Comparison of ENCODE assay signal across 16 cellular contexts in genomic region chr2:110713508-110714362, GRCh38. TPM values are rescaled to one million over a fixed set of nuclear protein-coding genes. Genes with fewer than 3 reads are reported as not detected.
A peak's percentile ranks its signal among the peaks of the same experiment; 100 is the strongest.
DNase-seq lines count a peak whose midpoint lies in the region; ATAC-seq and TF ChIP-seq lines count a peak whose summit lies in the region.
"Had no signal": no experiment of that assay in that cellular context is flagged by ENCODE, and none has a peak within 500 bp of the region (broad histone marks: within the 10 kb centered on the region; RNA-seq: fewer than 3 reads in every experiment).

No MANE protein-coding gene starts in this region.

- H3K18ac ChIP-seq in H9 (ENCODE audit: insufficient read length, low read depth, low read length), result no peak overlapping the region

- no peak overlapping the region for H3T11ph ChIP-seq in H9 (ENCODE audit: low read length)

- no peak overlapping the region for H3K14ac ChIP-seq in H9 (ENCODE audit: insufficient read depth, low read length)

- H3K27ac ChIP-seq in H9 (ENCODE audit: insufficient read length, low read depth, low read length), result no peak overlapping the region
- H3K27ac ChIP-seq: parathyroid adenoma, upper lobe of left lung had no signal

- no peaks in the 10 kb centered on the region for H3K79me1 ChIP-seq in H9 (ENCODE audit: insufficient read depth, low read depth, low read length, poor library complexity, severe bottlenecking)

- H4K91ac ChIP-seq in H9 (ENCODE audit: insufficient read length, low read depth, low read length), result no peak overlapping the region

- H3K9ac ChIP-seq in H9 (ENCODE audit: extremely low read depth, insufficient read length, low read length), result no peak overlapping the region
- H3K9ac ChIP-seq: parathyroid adenoma had no signal

- H3K4me1 ChIP-seq in H9 (ENCODE audit: insufficient read depth, low read length), result no peaks in the 10 kb centered on the region
- H3K4me1 ChIP-seq: parathyroid adenoma had no signal

- H4K5ac ChIP-seq in H9 (ENCODE audit: insufficient read length, low read depth, low read length), result no peak overlapping the region

- H3K27me3 ChIP-seq in H9 (ENCODE audit: insufficient read depth, low read length), result no peaks in the 10 kb centered on the region
- H3K27me3 ChIP-seq: upper lobe of left lung had no signal

- H3K23ac ChIP-seq in H9 (ENCODE audit: insufficient read length, low read depth, low read length), result no peak overlapping the region

- no peaks in the 10 kb centered on the region for H3K4me1 Mint-ChIP-seq in activated T-helper 17 cell treated with anti-CD3 and anti-CD28 coated beads, Interleukin-2, amount 50 U/mL, for 72 hours
- H3K4me1 Mint-ChIP-seq in nephron (peaks cover 33% of the 10 kb centered on the region), H9 (peaks cover 0 to 9% of the 10 kb centered on the region in 2 experiments; a peak in 1 of 4 replicates)
- H3K4me1 Mint-ChIP-seq: central memory CD8-positive, alpha-beta T cell had no signal

- no peaks in the 10 kb centered on the region for H3K9me3 Mint-ChIP-seq in activated T-helper 17 cell treated with anti-CD3 and anti-CD28 coated beads, Interleukin-2, amount 50 U/mL, for 72 hours
- H3K9me3 Mint-ChIP-seq in nephron (no peaks in the 10 kb centered on the region), H9 (no peaks in the 10 kb centered on the region)
- H3K9me3 Mint-ChIP-seq: central memory CD8-positive, alpha-beta T cell; T-helper 1 cell treated with Interleukin-12 subunit alpha and Interleukin-12 subunit beta and Interleukin-4 antibody, amounts not matched to agents 30 μg/mL and 1 μg/mL, for 36 hours had no signal

- no peak overlapping the region for H2BK5ac ChIP-seq in H9 (ENCODE audit: insufficient read length, low read length)

- no peak overlapping the region for H2AFZ ChIP-seq in H9 (ENCODE audit: low read length)
- H2AFZ ChIP-seq: parathyroid adenoma had no signal

- no peak overlapping the region for H2BK12ac ChIP-seq in H9 (ENCODE audit: insufficient read length, low read depth, low read length)

- no peak for TF ChIP-seq POLR2A in GM18505 (IDR thresholded peaks at IDR 0.05; ENCODE audit: borderline replicate concordance, extremely low read depth, insufficient read depth, insufficient read length)

- H4K8ac ChIP-seq in H9 (replicated peaks; ENCODE audit: insufficient read length, low read depth, low read length), result no peak overlapping the region

- H3K27ac Mint-ChIP-seq in activated T-helper 17 cell treated with anti-CD3 and anti-CD28 coated beads, Interleukin-2, amount 50 U/mL, for 72 hours, result no peak overlapping the region
- H3K27ac Mint-ChIP-seq in nephron (peak overlapping the region; percentile 65 to 88 (median 78)), H9 (no peak overlapping the region)
- H3K27ac Mint-ChIP-seq: T-helper 1 cell treated with Interleukin-12 subunit alpha and Interleukin-12 subunit beta and Interleukin-4 antibody, amounts not matched to agents 30 μg/mL and 1 μg/mL, for 36 hours had no signal

- TF ChIP-seq CTCF in nephron (IDR thresholded peaks at IDR 0.05; ENCODE audit: unreplicated experiment in 3 of 3), result no peak
- TF ChIP-seq CTCF in H9 (conservative IDR thresholded peaks at IDR 0.05), result no peak

- no peaks in the 10 kb centered on the region for H3K9me3 ChIP-seq in H9 (ENCODE audit: control insufficient read depth, low read depth, low read length)
- H3K9me3 ChIP-seq: upper lobe of left lung had no signal

- peak; percentile 68 to 77 for ATAC-seq in activated CD4-positive, CD25-positive, alpha-beta regulatory T cell treated with anti-CD3 and anti-CD28 coated beads, Interleukin-2, amount 50 U/mL, for 24 hours
- ATAC-seq in HG03565 (IDR thresholded peaks at IDR 0.05; ENCODE audit: unreplicated experiment) (peak; percentile 63), GM18505 (IDR thresholded peaks at IDR 0.05; ENCODE audit: unreplicated experiment) (no peak)
- ATAC-seq in activated T-helper 17 cell treated with anti-CD3 and anti-CD28 coated beads, Interleukin-2, amount 50 U/mL, for 72 hours (replicated peaks), result peak; percentile 97

- H2AK5ac ChIP-seq in H9 (ENCODE audit: insufficient read length, low read length), result no peak overlapping the region

- WGBS in H9 (ENCODE audit: extremely low coverage, insufficient read length, low lambda C conversion rate), result no CpG with 5 or more reads among the region's 6 CpGs

- no peak overlapping the region for H3K4me2 ChIP-seq in H9 (ENCODE audit: insufficient read depth, insufficient read length, low read length)

- no peaks in the 10 kb centered on the region for H3K36me3 Mint-ChIP-seq in activated T-helper 17 cell treated with anti-CD3 and anti-CD28 coated beads, Interleukin-2, amount 50 U/mL, for 72 hours (ENCODE audit: low read depth)
- H3K36me3 Mint-ChIP-seq in nephron (ENCODE audit: low read depth) (no peaks in the 10 kb centered on the region), H9 (ENCODE audit: insufficient read depth in 1 of 3, low read depth in 3 of 3) (no peaks in the 10 kb centered on the region)

- no peaks in the 10 kb centered on the region for H4K20me1 ChIP-seq in H9 (ENCODE audit: control insufficient read depth, insufficient read depth, insufficient read length)

- no peaks in the 10 kb centered on the region for H3K79me2 ChIP-seq in H9 (ENCODE audit: insufficient read depth, low read length)
- H3K79me2 ChIP-seq: parathyroid adenoma had no signal

- no peak overlapping the region for H2BK20ac ChIP-seq in H9 (ENCODE audit: low read depth, low read length, poor library complexity, severe bottlenecking)

- no peak overlapping the region for H3K4me3 Mint-ChIP-seq in activated T-helper 17 cell treated with anti-CD3 and anti-CD28 coated beads, Interleukin-2, amount 50 U/mL, for 72 hours
- H3K4me3 Mint-ChIP-seq in nephron, result no peak overlapping the region
- H3K4me3 Mint-ChIP-seq in H9, result no peak overlapping the region
- H3K4me3 Mint-ChIP-seq: central memory CD8-positive, alpha-beta T cell; T-helper 1 cell treated with Interleukin-12 subunit alpha and Interleukin-12 subunit beta and Interleukin-4 antibody, amounts not matched to agents 30 μg/mL and 1 μg/mL, for 36 hours had no signal

- H3K56ac ChIP-seq in H9 (ENCODE audit: insufficient read length, low read depth, low read length), result no peak overlapping the region

- no peak for DNase-seq in activated CD4-positive, CD25-positive, alpha-beta regulatory T cell (lab: John Stamatoyannopoulos, UW)
- DNase-seq in H9 (no peak), NCI-H510A treated with DMSO at 0.1 percent for 48 hours (lab: John Stamatoyannopoulos, UW) (no peak)
- DNase-seq: activated naive CD4-positive, alpha-beta T cell; erythroblast; stimulated activated CD8-positive, alpha-beta memory T cell treated with anti-CD3 and anti-CD28 coated beads, Interleukin-4, amount 100 ng/mL, for 48 hours; upper lobe of left lung had no signal

- no peaks in the 10 kb centered on the region for H3K23me2 ChIP-seq in H9 (ENCODE audit: insufficient read length, low read depth, low read length, poor library complexity, severe bottlenecking)

- H3K4ac ChIP-seq in H9 (ENCODE audit: low read depth, low read length), result no peak overlapping the region

- no peak overlapping the region for H2BK15ac ChIP-seq in H9 (ENCODE audit: low read depth, low read length)

- H3K27me3 Mint-ChIP-seq in activated T-helper 17 cell treated with anti-CD3 and anti-CD28 coated beads, Interleukin-2, amount 50 U/mL, for 72 hours, result peaks cover 49% of the 10 kb centered on the region
- H3K27me3 Mint-ChIP-seq in nephron (ENCODE audit: low read depth) (peaks cover 12% of the 10 kb centered on the region), H9 (ENCODE audit: low read depth) (peaks cover 7% of the 10 kb centered on the region)

- no peak overlapping the region for H2BK120ac ChIP-seq in H9 (ENCODE audit: low read depth, low read length, poor library complexity, severe bottlenecking)

RNA-seq across cellular contexts. Expression of gene ACOXL, which starts 18.6 kb away (rescaled TPM):
- under 1 TPM in 1 of 2 donors, not detected in 1; 0.34 TPM for total RNA-seq in activated T-helper 17 cell treated with anti-CD3 and anti-CD28 coated beads, Interleukin-2, amount 50 U/mL, for 72 hours
- 33.3 and 37.6 TPM in 2 replicates for total RNA-seq in H9 (2021)
- total RNA-seq: A172 had no signal

RNA-seq across cellular contexts. Expression of gene BUB1, which starts 35.9 kb away (rescaled TPM):
- 100 to 1,000 TPM in 1 of 2 donors, 10 to 100 TPM in 1; 94.7 to 103 TPM for total RNA-seq in activated T-helper 17 cell treated with anti-CD3 and anti-CD28 coated beads, Interleukin-2, amount 50 U/mL, for 72 hours
- 129 and 144 TPM in 2 replicates for total RNA-seq in H9 (2021)

Comparison
In these comparisons a context has a peak if more than half of its experiments do, and no peak if none do; other contexts are left out.
1. H3K27ac Mint-ChIP-seq: peak in nephron (3 of 3); none in activated T-helper 17 cell treated with anti-CD3 and anti-CD28 coated beads, Interleukin-2, amount 50 U/mL, for 72 hours (single experiment) and H9 (0 of 3).
2. RNA of gene ACOXL, which starts 18.6 kb away (total RNA-seq): 33.3 to 37.6 TPM in H9; 0.34 TPM in activated T-helper 17 cell treated with anti-CD3 and anti-CD28 coated beads, Interleukin-2, amount 50 U/mL, for 72 hours; every median in the first group is over 10 times any median in the second.